In the genomic region with DNA sequence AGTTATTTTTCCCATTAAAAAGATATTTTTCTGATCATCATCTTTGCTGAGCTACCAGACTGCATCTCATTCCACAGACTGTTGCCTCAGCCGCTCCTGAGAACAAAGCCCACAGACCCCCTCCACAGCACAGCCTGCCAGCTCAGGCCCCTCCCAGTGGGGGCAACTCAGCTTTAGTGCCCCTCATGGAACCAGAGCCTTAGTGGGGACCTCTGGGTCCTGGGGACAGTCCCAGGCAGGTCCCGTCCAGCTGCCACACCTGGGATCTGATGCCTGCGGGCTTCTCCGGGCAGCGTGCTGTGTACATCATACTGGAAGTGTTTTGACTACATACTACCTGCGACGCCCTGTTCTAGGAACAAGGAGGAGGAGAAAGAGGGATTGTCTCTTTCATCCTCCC, we compare ENCODE assay signal across 35 cellular contexts. TPM values are rescaled to one million over a fixed set of nuclear protein-coding genes. Genes with fewer than 3 reads are reported as not detected.
DNase-seq lines count a peak whose midpoint lies in the region; ATAC-seq and TF ChIP-seq lines count a peak whose summit lies in the region.
"Had no signal": no experiment of that assay in that cellular context is flagged by ENCODE, and none has a peak within 500 bp of the region (broad histone marks: within the 10 kb centered on the region; RNA-seq: fewer than 3 reads in every experiment).

No MANE protein-coding gene starts in this region.

- H3K4me1 ChIP-seq in neural progenitor cell (peaks cover 4% of the 10 kb centered on the region), neuronal stem cell (ENCODE audit: control insufficient read depth in 2 of 2, insufficient read depth in 1 of 2, low read depth in 1 of 2, low read length in 2 of 2) (peaks cover 0 to 10% of the 10 kb centered on the region in 2 donors), osteoblast (ENCODE audit: insufficient read depth, low read length) (no peaks in the 10 kb centered on the region)
- H3K4me1 ChIP-seq: A549, BE2C, Caco-2 had no signal

- no peaks in the 10 kb centered on the region for H3K36me3 ChIP-seq in neural progenitor cell
- H3K36me3 ChIP-seq in neuronal stem cell (replicated peaks in 1 of 2; ENCODE audit: control insufficient read depth in 2 of 2, insufficient read depth in 2 of 2, low read length in 2 of 2): no peaks in the 10 kb centered on the region
- no peaks in the 10 kb centered on the region for H3K36me3 ChIP-seq in osteoblast (ENCODE audit: insufficient read depth, low read length)
- H3K36me3 ChIP-seq: BE2C; BLaER1; BLaER1 treated with 17β-estradiol and CSF1 and Interleukin-3, amounts not matched to agents 10 nM and 100 nM had no signal

- intact Hi-C loops in lower leg skin (cut with DNase I; ENCODE audit: low total_unique reads): no loop called here
- intact Hi-C loops in activated CD8-positive, alpha-beta T cell treated with anti-CD3 and anti-CD28 coated beads for 36 hours (cut with micrococcal nuclease): no loop called here

- H3K27ac Mint-ChIP-seq in neural progenitor cell: peak overlapping the region; percentile 57
- H3K27ac Mint-ChIP-seq in activated CD8-positive, alpha-beta T cell treated with anti-CD3 and anti-CD28 coated beads for 36 hours: no peak overlapping the region
- H3K27ac Mint-ChIP-seq: B cell; CD4-positive, alpha-beta memory T cell; CD4-positive, alpha-beta T cell; CD4-positive, CD25-positive, alpha-beta regulatory T cell; CD8-positive, alpha-beta memory T cell; CD8-positive, alpha-beta T cell had no signal

- H3K27ac ChIP-seq in neural progenitor cell: no peak overlapping the region
- no peak overlapping the region for H3K27ac ChIP-seq in neuronal stem cell (replicated peaks; ENCODE audit: low read length)
- H3K27ac ChIP-seq in osteoblast (ENCODE audit: low read depth, low read length): no peak overlapping the region
- H3K27ac ChIP-seq: 22Rv1; A549; BLaER1; BLaER1 treated with 17β-estradiol and CSF1 and Interleukin-3, amounts not matched to agents 10 nM and 100 nM; C4-2B had no signal

- no peak overlapping the region for H3K4me3 ChIP-seq in neural progenitor cell
- H3K4me3 ChIP-seq in neuronal stem cell (ENCODE audit: low read length in 2 of 2): no peak overlapping the region
- H3K4me3 ChIP-seq in osteoblast (ENCODE audit: insufficient read depth, low read length): no peak overlapping the region
- H3K4me3 ChIP-seq in lower leg skin (ENCODE audit: low read depth, poor library complexity, severe bottlenecking): no peak overlapping the region
- H3K4me3 ChIP-seq: A549; BLaER1; BLaER1 treated with 17β-estradiol and CSF1 and Interleukin-3, amounts not matched to agents 10 nM and 100 nM had no signal

- H3K27me3 Mint-ChIP-seq in neural progenitor cell (ENCODE audit: insufficient read depth, low read depth): peaks cover 14% of the 10 kb centered on the region
- peaks cover 1% of the 10 kb centered on the region for H3K27me3 Mint-ChIP-seq in activated CD8-positive, alpha-beta T cell treated with anti-CD3 and anti-CD28 coated beads for 36 hours

- no peak for ATAC-seq in HG02759 (IDR thresholded peaks at IDR 0.05; ENCODE audit: unreplicated experiment)
- ATAC-seq in activated CD8-positive, alpha-beta T cell treated with anti-CD3 and anti-CD28 coated beads for 36 hours: no peak
- ATAC-seq: A549; CD8-positive, alpha-beta T cell had no signal

- peak; percentile 72 for DNase-seq in mesenteric fat pad (ENCODE audit: low spot score)
- no peak for DNase-seq in neural progenitor cell (ENCODE audit: low spot score)
- DNase-seq in neuronal stem cell (ENCODE audit: low spot score): no peak
- DNase-seq in osteoblast (ENCODE audit: insufficient read length, low spot score, missing footprints): peak; percentile 85
- no peak for DNase-seq in A172 (ENCODE audit: low spot score)
- DNase-seq in lower leg skin (ENCODE audit: low spot score in 2 of 2): no peak
- no peak for DNase-seq in activated CD8-positive, alpha-beta T cell treated with anti-CD3 and anti-CD28 coated beads for 36 hours
- DNase-seq: 8988T; ACHN; AML-193; BE2C; C1 segment of cervical spinal cord; Caco-2; Calu3; CD4-positive, alpha-beta memory T cell; CD4-positive, alpha-beta T cell; CD4-positive, CD25-positive, alpha-beta regulatory T cell; CD8-positive, alpha-beta memory T cell; CD8-positive, alpha-beta T cell; COR-L47; DMS 273 treated with DMSO at 0.1 percent for 48 hours; DMS153; DMS53; DMS79; DMS79 treated with DMSO at 0.1 percent for 48 hours; DND-41; EL had no signal

- TF ChIP-seq CTCF in neural progenitor cell (IDR thresholded peaks at IDR 0.05) (no peak), osteoblast (IDR thresholded peaks at IDR 0.05; ENCODE audit: extremely low read depth, low read depth, low read length) (no peak), lower leg skin (IDR thresholded peaks at IDR 0.05) (no peak)
- TF ChIP-seq CTCF in activated CD8-positive, alpha-beta T cell treated with anti-CD3 and anti-CD28 coated beads for 36 hours (IDR thresholded peaks at IDR 0.05): no peak

- H2BK120ac ChIP-seq in neuronal stem cell (ENCODE audit: low read depth, low read length): no peak overlapping the region

- no peak for TF ChIP-seq POLR2A in lower leg skin (IDR thresholded peaks at IDR 0.05)

- no peaks in the 10 kb centered on the region for H3K79me2 ChIP-seq in neural progenitor cell (ENCODE audit: low read depth)
- H3K79me2 ChIP-seq in osteoblast (ENCODE audit: insufficient read depth, low read length): no peaks in the 10 kb centered on the region

- no peak overlapping the region for H2BK5ac ChIP-seq in neuronal stem cell (ENCODE audit: low read length)

- CTCF ChIA-PET in activated CD8-positive, alpha-beta T cell treated with anti-CD3 and anti-CD28 coated beads for 36 hours (lab: Charles Lee): no interaction called here

- H3K9me3 Mint-ChIP-seq in neural progenitor cell: peaks cover 3% of the 10 kb centered on the region
- H3K9me3 Mint-ChIP-seq in activated CD8-positive, alpha-beta T cell treated with anti-CD3 and anti-CD28 coated beads for 36 hours: no peaks in the 10 kb centered on the region
- H3K9me3 Mint-ChIP-seq: CD4-positive, alpha-beta T cell; CD8-positive, alpha-beta memory T cell; CD8-positive, alpha-beta T cell had no signal

- no peak overlapping the region for H2AK5ac ChIP-seq in neuronal stem cell (ENCODE audit: low read depth, low read length)

- no peak overlapping the region for H4K8ac ChIP-seq in neuronal stem cell (ENCODE audit: low read depth, low read length)

- H3K23ac ChIP-seq in neuronal stem cell (ENCODE audit: low read depth, low read length, poor library complexity): no peak overlapping the region

- POLR2A ChIA-PET in activated CD8-positive, alpha-beta T cell treated with anti-CD3 and anti-CD28 coated beads for 36 hours (lab: Charles Lee): no interaction called here

- no peak overlapping the region for H4K91ac ChIP-seq in neuronal stem cell (ENCODE audit: low read depth, low read length, poor library complexity)

- peak overlapping the region; percentile 30 for H3K18ac ChIP-seq in neuronal stem cell (ENCODE audit: low read length)

- H3K4me1 Mint-ChIP-seq in neural progenitor cell: peaks cover 41% of the 10 kb centered on the region
- H3K4me1 Mint-ChIP-seq in activated CD8-positive, alpha-beta T cell treated with anti-CD3 and anti-CD28 coated beads for 36 hours (ENCODE audit: low read depth): no peaks in the 10 kb centered on the region
- H3K4me1 Mint-ChIP-seq: B cell; CD14-positive monocyte; CD4-positive, alpha-beta memory T cell; CD4-positive, CD25-positive, alpha-beta regulatory T cell; CD8-positive, alpha-beta memory T cell had no signal

- no peaks in the 10 kb centered on the region for H3F3A ChIP-seq in neural progenitor cell (ENCODE audit: low read depth)

- H3K9ac ChIP-seq in neural progenitor cell (no peak overlapping the region), neuronal stem cell (ENCODE audit: low read depth, low read length, poor library complexity) (no peak overlapping the region)
- H3K9ac ChIP-seq: BLaER1; BLaER1 treated with 17β-estradiol and CSF1 and Interleukin-3, amounts not matched to agents 10 nM and 100 nM had no signal

- no peak overlapping the region for H3K4me3 Mint-ChIP-seq in neural progenitor cell
- H3K4me3 Mint-ChIP-seq in activated CD8-positive, alpha-beta T cell treated with anti-CD3 and anti-CD28 coated beads for 36 hours: no peak overlapping the region
- H3K4me3 Mint-ChIP-seq: B cell; CD14-positive monocyte; CD4-positive, alpha-beta memory T cell; CD4-positive, alpha-beta T cell; CD4-positive, CD25-positive, alpha-beta regulatory T cell; CD8-positive, alpha-beta memory T cell; CD8-positive, alpha-beta T cell had no signal

- no CpG with 5 or more reads among the region's 7 CpGs for WGBS in neuronal stem cell (ENCODE audit: extremely low coverage in 2 of 2, insufficient read length in 2 of 2, insufficient replicate concordance in 1 of 2), 2 donors
- 95 to 98% methylated on average over 7 of the region's 7 CpGs for WGBS in lower leg skin, 2 donors

- H3K14ac ChIP-seq in neuronal stem cell (ENCODE audit: low read length): no peak overlapping the region

- H4K20me1 ChIP-seq in neural progenitor cell (ENCODE audit: low read depth) (no peaks in the 10 kb centered on the region), osteoblast (ENCODE audit: insufficient read depth, low read length) (no peaks in the 10 kb centered on the region)
- H4K20me1 ChIP-seq: BLaER1; BLaER1 treated with 17β-estradiol and CSF1 and Interleukin-3, amounts not matched to agents 10 nM and 100 nM had no signal

- H3K4ac ChIP-seq in neuronal stem cell (ENCODE audit: low read length): no peak overlapping the region

- H3K4me2 ChIP-seq in neural progenitor cell (no peak overlapping the region), neuronal stem cell (ENCODE audit: insufficient read depth, low read length, poor library complexity, severe bottlenecking) (no peak overlapping the region), osteoblast (ENCODE audit: insufficient read depth, low read length) (no peak overlapping the region)
- H3K4me2 ChIP-seq: A549 had no signal

- no peak overlapping the region for H2AFZ ChIP-seq in neural progenitor cell (replicated peaks)
- H2AFZ ChIP-seq in neuronal stem cell (ENCODE audit: low read length): peak overlapping the region; percentile 6
- no peak overlapping the region for H2AFZ ChIP-seq in osteoblast (ENCODE audit: low read length)

- H3K79me1 ChIP-seq in neuronal stem cell (ENCODE audit: low read depth, low read length): no peaks in the 10 kb centered on the region

- no peaks in the 10 kb centered on the region for H3K27me3 ChIP-seq in neural progenitor cell
- no peaks in the 10 kb centered on the region for H3K27me3 ChIP-seq in neuronal stem cell (ENCODE audit: control insufficient read depth in 3 of 3, insufficient read depth in 3 of 3, low read depth in 1 of 3, low read length in 3 of 3)
- H3K27me3 ChIP-seq in osteoblast (ENCODE audit: insufficient read depth, low read length): no peaks in the 10 kb centered on the region
- H3K27me3 ChIP-seq: BE2C, BLaER1 had no signal

- H2BK15ac ChIP-seq in neuronal stem cell (ENCODE audit: low read length): no peak overlapping the region

- no peak overlapping the region for H2BK12ac ChIP-seq in neuronal stem cell (ENCODE audit: low read length)

- no peaks in the 10 kb centered on the region for H3K36me3 Mint-ChIP-seq in neural progenitor cell
- H3K36me3 Mint-ChIP-seq in activated CD8-positive, alpha-beta T cell treated with anti-CD3 and anti-CD28 coated beads for 36 hours (ENCODE audit: low read depth): no peaks in the 10 kb centered on the region
- H3K36me3 Mint-ChIP-seq: CD14-positive monocyte; CD4-positive, alpha-beta memory T cell; CD4-positive, CD25-positive, alpha-beta regulatory T cell; CD8-positive, alpha-beta memory T cell; CD8-positive, alpha-beta T cell had no signal

- no peaks in the 10 kb centered on the region for H3K9me3 ChIP-seq in neural progenitor cell (ENCODE audit: low read depth)
- H3K9me3 ChIP-seq in neuronal stem cell (replicated peaks in 1 of 2; ENCODE audit: control insufficient read depth in 2 of 2, insufficient read depth in 1 of 2, low read depth in 1 of 2, low read length in 2 of 2): no peaks in the 10 kb centered on the region
- no peaks in the 10 kb centered on the region for H3K9me3 ChIP-seq in osteoblast (ENCODE audit: low read depth, low read length)
- H3K9me3 ChIP-seq: A549; BE2C; BLaER1; BLaER1 treated with 17β-estradiol and CSF1 and Interleukin-3, amounts not matched to agents 10 nM and 100 nM; Caco-2 had no signal

RNA-seq across cellular contexts. Expression of gene QKI, which starts 38.4 kb away (rescaled TPM):
- 267 TPM for total RNA-seq in mesenteric fat pad
- total RNA-seq in neural progenitor cell (ENCODE audit: low replicate concordance): 212 and 216 TPM in 2 replicates
- polyA plus RNA-seq in neuronal stem cell (2013, experiment 1 of 2): 174 TPM
- polyA plus RNA-seq in neuronal stem cell (2013, experiment 2 of 2): 177 TPM
- total RNA-seq in osteoblast: 205 and 212 TPM in 2 replicates
- total RNA-seq in A172 (2014; rRNA removed; shearing (Covaris generic)): 62.7 and 81.2 TPM in 2 replicates
- 100 to 1,000 TPM; 126 to 199 (median 142) TPM for total RNA-seq in lower leg skin
- total RNA-seq in activated CD8-positive, alpha-beta T cell treated with anti-CD3 and anti-CD28 coated beads for 36 hours: 10 to 100 TPM; 43.3 to 47.5 TPM

Comparison
In these comparisons a context has a peak if more than half of its experiments do, and no peak if none do; other contexts are left out.
1. DNase-seq: peak in mesenteric fat pad (single experiment) and osteoblast (single experiment); none in neural progenitor cell (single experiment), neuronal stem cell (single experiment), A172 (single experiment), lower leg skin (0 of 2) and activated CD8-positive, alpha-beta T cell treated with anti-CD3 and anti-CD28 coated beads for 36 hours (single experiment).